ENCODE assay signal across 10 cellular contexts in the genomic region with DNA sequence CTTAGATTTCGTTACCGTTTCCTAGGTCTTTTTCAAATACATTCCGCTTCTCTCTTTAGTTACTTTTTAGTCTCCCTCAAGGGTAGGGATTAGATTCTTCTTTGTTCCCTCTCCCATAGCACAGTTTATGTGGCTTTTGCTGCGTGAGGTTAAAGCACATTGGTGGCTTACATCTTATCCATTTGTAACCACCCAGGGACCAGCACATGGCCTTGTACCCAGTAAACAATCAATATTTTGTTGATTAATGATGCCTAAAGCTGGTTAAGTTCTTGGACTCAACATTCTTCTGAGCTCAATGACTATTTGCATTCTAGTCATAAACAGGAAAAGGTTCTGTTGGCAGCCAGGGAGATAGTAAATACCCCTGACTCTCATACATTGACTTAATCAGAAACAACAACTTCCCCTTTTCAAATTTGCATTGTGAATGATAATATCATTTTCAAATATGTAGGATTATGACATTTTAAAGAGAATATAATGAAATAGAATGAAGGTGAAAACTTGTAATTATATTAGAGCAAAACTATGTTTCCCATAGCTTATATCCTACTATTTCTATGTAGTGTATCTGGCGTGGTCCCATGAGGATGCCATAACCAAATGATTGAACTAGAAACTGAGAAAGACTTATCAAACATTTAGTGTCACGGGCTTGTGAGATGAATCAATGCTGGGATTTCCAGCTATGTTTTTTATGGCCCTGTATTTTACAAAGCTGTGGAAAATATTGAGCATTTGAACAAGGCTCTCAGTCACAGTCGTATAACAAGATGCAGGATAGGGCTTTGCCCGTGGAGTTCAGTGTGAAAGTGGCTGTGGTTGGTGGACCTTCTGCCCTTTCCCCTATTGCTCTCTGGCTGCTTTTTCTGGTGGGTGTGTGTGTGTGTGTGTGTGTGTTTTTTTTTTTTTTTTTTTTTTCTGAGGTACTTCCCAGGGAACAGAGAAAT.
A peak's percentile ranks its signal among the peaks of the same experiment; 100 is the strongest.
DNase-seq lines count a peak whose midpoint lies in the region; ATAC-seq, FAIRE-seq and TF ChIP-seq lines count a peak whose summit lies in the region.
"Had no signal": no experiment of that assay in that cellular context is flagged by ENCODE, and none has a peak within 500 bp of the region (broad histone marks: within the 10 kb centered on the region; RNA-seq: fewer than 3 reads in every experiment).

No MANE protein-coding gene starts in this region.

- intact Hi-C loops in left ventricle myocardium inferior (cut with micrococcal nuclease) (no loop called here), spleen (cut with DNase I; ENCODE audit: low total_unique reads) (no loop called here), kidney (cut with DNase I) (no loop called here)

- H3K4me1 ChIP-seq in cardiac muscle cell (ENCODE audit: low read depth) (peaks cover 30% of the 10 kb centered on the region), left ventricle myocardium inferior (peaks cover 6% of the 10 kb centered on the region), spleen (no peaks in the 10 kb centered on the region), kidney (ENCODE audit: control insufficient read depth in 1 of 2, insufficient read depth in 1 of 2, low read depth in 1 of 2, low read length in 2 of 2) (peaks cover 9 to 19% of the 10 kb centered on the region in 2 donors)

- H3K9ac ChIP-seq in kidney (ENCODE audit: low read length in 2 of 2), result no peak overlapping the region

- TF ChIP-seq CTCF in cardiac muscle cell (IDR thresholded peaks at IDR 0.05; ENCODE audit: low read depth, low read length) (no peak), left ventricle myocardium inferior (IDR thresholded peaks at IDR 0.05; ENCODE audit: borderline replicate concordance) (no peak), glutamatergic neuron (IDR thresholded peaks at IDR 0.05; ENCODE audit: partially characterized antibody, unreplicated experiment) (no peak), spleen (IDR thresholded peaks at IDR 0.05 in 8 of 11, conservative IDR thresholded peaks at IDR 0.05 in 3 of 11) (no peak), kidney (IDR thresholded peaks at IDR 0.05; ENCODE audit: borderline replicate concordance, extremely low read depth, insufficient read depth) (no peak)

- H3K4me3 Mint-ChIP-seq in IgD-negative memory B cell (peak overlapping the region in 3 of 4 donors; percentile 46 to 90 (median 84)), glutamatergic neuron (ENCODE audit: unreplicated experiment) (no peak overlapping the region)
- H3K4me3 Mint-ChIP-seq in stimulated activated naive CD8-positive, alpha-beta T cell treated with anti-CD3 and anti-CD28 coated beads, Interleukin-15, Interleukin-2, amounts not matched to agents 100 ng/mL and 50 ng/mL, for 24 hours, result no peak overlapping the region

- no peaks in the 10 kb centered on the region for H3K27me3 ChIP-seq in cardiac muscle cell
- no peaks in the 10 kb centered on the region for H3K27me3 ChIP-seq in left ventricle myocardium inferior (ENCODE audit: low read depth)
- no peaks in the 10 kb centered on the region for H3K27me3 ChIP-seq in spleen (replicated peaks in 1 of 7)

- H3K27ac Mint-ChIP-seq in IgD-negative memory B cell (peak overlapping the region; percentile 68 to 95 (median 91)), glutamatergic neuron (ENCODE audit: unreplicated experiment) (no peak overlapping the region)
- peak overlapping the region; percentile 78 for H3K27ac Mint-ChIP-seq in stimulated activated naive CD8-positive, alpha-beta T cell treated with anti-CD3 and anti-CD28 coated beads, Interleukin-15, Interleukin-2, amounts not matched to agents 100 ng/mL and 50 ng/mL, for 24 hours

- H3K36me3 ChIP-seq in cardiac muscle cell (no peaks in the 10 kb centered on the region), left ventricle myocardium inferior (no peaks in the 10 kb centered on the region), spleen (no peaks in the 10 kb centered on the region), kidney (ENCODE audit: control insufficient read depth in 1 of 2, insufficient read depth in 2 of 2, low read length in 2 of 2) (no peaks in the 10 kb centered on the region)

- H3K27me3 Mint-ChIP-seq in IgD-negative memory B cell, result peaks cover 2% of the 10 kb centered on the region
- peaks cover 18% of the 10 kb centered on the region for H3K27me3 Mint-ChIP-seq in stimulated activated naive CD8-positive, alpha-beta T cell treated with anti-CD3 and anti-CD28 coated beads, Interleukin-15, Interleukin-2, amounts not matched to agents 100 ng/mL and 50 ng/mL, for 24 hours
- no peaks in the 10 kb centered on the region for H3K27me3 Mint-ChIP-seq in glutamatergic neuron (ENCODE audit: unreplicated experiment)

- H3K9me3 ChIP-seq in cardiac muscle cell (ENCODE audit: low read depth), result no peaks in the 10 kb centered on the region
- H3K9me3 ChIP-seq in left ventricle myocardium inferior (replicated peaks), result peaks cover 15% of the 10 kb centered on the region
- peaks cover 0 to 17% (median 2%) of the 10 kb centered on the region in 8 donors for H3K9me3 ChIP-seq in spleen
- no peaks in the 10 kb centered on the region for H3K9me3 ChIP-seq in kidney (ENCODE audit: control insufficient read depth in 1 of 2, low read length in 2 of 2)

- 72 to 80% (median 79%) methylated on average over 8 of the region's 8 CpGs for WGBS in spleen, 5 donors

- DNase-seq in cardiac muscle cell (ENCODE audit: low read depth in 1 of 2, low spot score in 1 of 2) (no peak), left ventricle myocardium inferior (no peak), glutamatergic neuron (no peak), spleen (no peak), kidney (no peak)
- DNase-seq: NCI-H2081, posterior cingulate gyrus had no signal

- H3K4me1 Mint-ChIP-seq in IgD-negative memory B cell, result peaks cover 15 to 23% (median 19%) of the 10 kb centered on the region in 3 donors
- H3K4me1 Mint-ChIP-seq in stimulated activated naive CD8-positive, alpha-beta T cell treated with anti-CD3 and anti-CD28 coated beads, Interleukin-15, Interleukin-2, amounts not matched to agents 100 ng/mL and 50 ng/mL, for 24 hours (ENCODE audit: low read depth), result peaks cover 21% of the 10 kb centered on the region
- H3K4me1 Mint-ChIP-seq in glutamatergic neuron (ENCODE audit: low read depth, unreplicated experiment), result no peaks in the 10 kb centered on the region

- ATAC-seq in HG02642 (IDR thresholded peaks at IDR 0.05; ENCODE audit: poor library complexity, unreplicated experiment), result peak; percentile 80

- peak overlapping the region; percentile 66 for H3K27ac ChIP-seq in cardiac muscle cell
- H3K27ac ChIP-seq in left ventricle myocardium inferior (replicated peaks), result no peak overlapping the region
- peak overlapping the region in 1 of 8 donors; percentile 18 for H3K27ac ChIP-seq in spleen
- H3K27ac ChIP-seq in kidney (ENCODE audit: low read depth in 2 of 2, low read length in 2 of 2), result no peak overlapping the region

- no peak for TF ChIP-seq POLR2A in spleen (IDR thresholded peaks at IDR 0.05)

- H3K4me3 ChIP-seq in cardiac muscle cell, result no peak overlapping the region
- H3K4me3 ChIP-seq in left ventricle myocardium inferior, result no peak overlapping the region
- no peak overlapping the region for H3K4me3 ChIP-seq in spleen
- no peak overlapping the region for H3K4me3 ChIP-seq in kidney (ENCODE audit: low read length in 2 of 2)

- FAIRE-seq in kidney (lab: Jason Lieb, UNC), result no peak

- H3K9me3 Mint-ChIP-seq in IgD-negative memory B cell (peaks cover 0 to 14% (median 4%) of the 10 kb centered on the region in 3 donors), glutamatergic neuron (ENCODE audit: unreplicated experiment) (no peaks in the 10 kb centered on the region)
- peaks cover 4% of the 10 kb centered on the region for H3K9me3 Mint-ChIP-seq in stimulated activated naive CD8-positive, alpha-beta T cell treated with anti-CD3 and anti-CD28 coated beads, Interleukin-15, Interleukin-2, amounts not matched to agents 100 ng/mL and 50 ng/mL, for 24 hours

- H3K36me3 Mint-ChIP-seq in IgD-negative memory B cell (peaks cover 4% of the 10 kb centered on the region), glutamatergic neuron (ENCODE audit: unreplicated experiment) (no peaks in the 10 kb centered on the region)
- no peaks in the 10 kb centered on the region for H3K36me3 Mint-ChIP-seq in stimulated activated naive CD8-positive, alpha-beta T cell treated with anti-CD3 and anti-CD28 coated beads, Interleukin-15, Interleukin-2, amounts not matched to agents 100 ng/mL and 50 ng/mL, for 24 hours (ENCODE audit: low read depth)

Comparison
In these comparisons a context has a peak if more than half of its experiments do, and no peak if none do; other contexts are left out.
1. H3K4me3 Mint-ChIP-seq: peak in IgD-negative memory B cell (3 of 4); none in stimulated activated naive CD8-positive, alpha-beta T cell treated with anti-CD3 and anti-CD28 coated beads, Interleukin-15, Interleukin-2, amounts not matched to agents 100 ng/mL and 50 ng/mL, for 24 hours (single experiment) and glutamatergic neuron (single experiment).